23 cellular contexts compared by ENCODE assay signal in the genomic region with DNA sequence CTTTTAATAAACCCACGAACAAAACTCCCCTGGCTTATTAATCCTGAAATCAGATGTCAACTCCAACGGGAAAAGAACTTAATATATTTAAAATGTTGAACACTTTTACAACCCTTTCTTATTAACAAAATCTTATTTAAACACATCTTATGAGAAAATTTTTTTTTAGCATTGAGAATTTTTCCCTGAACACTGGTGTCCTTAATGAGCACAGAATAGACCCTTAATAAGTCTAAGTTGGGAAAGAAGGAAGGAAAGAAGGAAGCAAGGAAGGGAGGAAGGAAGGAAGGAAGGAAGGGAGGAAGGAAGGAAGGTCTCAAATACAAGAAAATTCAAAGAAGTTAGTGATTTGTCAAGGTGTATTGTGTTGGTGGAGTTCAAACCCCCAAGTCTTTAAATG.
"Had no signal": no experiment of that assay in that cellular context is flagged by ENCODE, and none has a peak within 500 bp of the region (broad histone marks: within the 10 kb centered on the region; RNA-seq: fewer than 3 reads in every experiment).

No MANE protein-coding gene starts in this region.

- H2AFZ ChIP-seq: parathyroid adenoma had no signal

- H3K9ac ChIP-seq: parathyroid adenoma had no signal

- H3K27ac ChIP-seq: left lung, lower lobe of right lung, parathyroid adenoma, right lobe of liver, stomach, suprapubic skin, thoracic aorta, tibial artery, upper lobe of right lung had no signal

- H3K27me3 ChIP-seq: left lung, right atrium auricular region, right lobe of liver, stomach, suprapubic skin, tibial artery, upper lobe of right lung had no signal

- H3K4me3 ChIP-seq: left lung, lower lobe of right lung, right atrium auricular region, right lobe of liver, smooth muscle cell, stomach, suprapubic skin, thoracic aorta, tibial artery, upper lobe of right lung had no signal

- DNase-seq: hippocampal formation; kidney glomerular epithelial cell; left colon; left lung; lower lobe of right lung; mesendoderm; naive B cell; natural killer cell; nucleus accumbens; right lobe of liver; stimulated activated CD4-positive, alpha-beta T cell treated with anti-CD3 and anti-CD28 coated beads, Interleukin-1b, Interleukin-23, amount 100 ng/mL, for 48 hours; stimulated activated CD4-positive, alpha-beta T cell treated with anti-CD3 and anti-CD28 coated beads, Interleukin-2, amount 100 ng/mL, for 48 hours; stimulated activated CD4-positive, alpha-beta T cell treated with anti-CD3 and anti-CD28 coated beads, Interleukin-4, amount 100 ng/mL, for 4 hours; stimulated activated naive B cell treated with anti-CD40 and anti-IgM and Interleukin-4, amounts not matched to agents 10 μg/mL and 1 μg/mL and 100 μg/mL, for 72 hours; stimulated activated naive CD8-positive, alpha-beta T cell treated with anti-CD3 and anti-CD28 coated beads, Interleukin-15, Interleukin-2, amounts not matched to agents 100 U/mL and 50 U/mL, for 24 hours; stomach; tibial artery; upper lobe of right lung had no signal

- H3K4me1 ChIP-seq: left lung, parathyroid adenoma, right atrium auricular region, right lobe of liver, stomach, suprapubic skin, tibial artery had no signal

- H3K79me2 ChIP-seq: parathyroid adenoma had no signal

- H3K4me2 ChIP-seq: smooth muscle cell had no signal

- ATAC-seq: left colon; natural killer cell; stimulated activated naive B cell treated with anti-CD40 and anti-IgM and Interleukin-4, amounts not matched to agents 10 μg/mL and 1 μg/mL and 100 μg/mL, for 72 hours; stimulated activated naive CD8-positive, alpha-beta T cell treated with anti-CD3 and anti-CD28 coated beads, Interleukin-15, Interleukin-2, amounts not matched to agents 100 U/mL and 50 U/mL, for 24 hours had no signal

- H3K36me3 ChIP-seq: left lung, lower lobe of right lung, right atrium auricular region, right lobe of liver, stomach, suprapubic skin, thoracic aorta, tibial artery, upper lobe of right lung had no signal

- H3K9me3 ChIP-seq: left lung, lower lobe of right lung, right atrium auricular region, right lobe of liver, stomach, suprapubic skin, thoracic aorta, tibial artery, upper lobe of right lung had no signal
